17 cellular contexts compared by ENCODE assay signal in the genomic region with DNA sequence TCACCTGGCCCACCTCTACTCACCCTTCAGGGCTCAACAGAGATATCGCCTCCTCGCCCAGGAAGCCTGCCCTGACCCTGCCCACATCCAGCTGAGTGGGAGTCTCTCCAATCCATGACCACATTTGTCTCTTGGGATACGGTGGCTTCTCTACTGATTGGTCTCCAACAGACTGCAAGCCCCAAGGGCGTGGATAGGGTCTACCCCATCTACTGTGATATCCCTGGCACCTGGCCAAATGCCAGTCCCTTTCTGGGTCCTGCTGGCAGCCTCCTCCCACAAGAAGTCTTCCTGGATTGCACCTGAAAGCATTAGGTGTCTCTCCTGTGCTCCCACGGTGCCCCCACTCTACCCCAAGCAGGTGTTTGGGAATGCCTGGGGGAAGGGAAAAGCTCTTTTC.
DNase-seq lines count a peak whose midpoint lies in the region; FAIRE-seq and TF ChIP-seq lines count a peak whose summit lies in the region.
"Had no signal": no experiment of that assay in that cellular context is flagged by ENCODE, and none has a peak within 500 bp of the region (broad histone marks: within the 10 kb centered on the region; RNA-seq: fewer than 3 reads in every experiment).

No MANE protein-coding gene starts in this region.

- H3K9ac ChIP-seq in BLaER1 treated with 17β-estradiol and CSF1 and Interleukin-3, amounts not matched to agents 10 nM and 100 nM: no peak overlapping the region
- no peak overlapping the region for H3K9ac ChIP-seq in kidney (ENCODE audit: low read length in 2 of 2)

- TF ChIP-seq RAD21 in Ishikawa (IDR thresholded peaks at IDR 0.05; ENCODE audit: low read depth): no peak

- no peaks in the 10 kb centered on the region for H3K36me3 ChIP-seq in BLaER1 treated with 17β-estradiol and CSF1 and Interleukin-3, amounts not matched to agents 10 nM and 100 nM
- H3K36me3 ChIP-seq in kidney (ENCODE audit: control insufficient read depth in 1 of 2, insufficient read depth in 2 of 2, low read length in 2 of 2): no peaks in the 10 kb centered on the region

- TF ChIP-seq CTCF in kidney (IDR thresholded peaks at IDR 0.05; ENCODE audit: borderline replicate concordance, extremely low read depth, insufficient read depth): no peak

- H3K4me3 ChIP-seq in BLaER1 treated with 17β-estradiol and CSF1 and Interleukin-3, amounts not matched to agents 10 nM and 100 nM: no peak overlapping the region
- no peak overlapping the region for H3K4me3 ChIP-seq in kidney (ENCODE audit: low read length in 2 of 2)

- no peak overlapping the region for H3K27ac ChIP-seq in BLaER1 treated with 17β-estradiol and CSF1 and Interleukin-3, amounts not matched to agents 10 nM and 100 nM
- H3K27ac ChIP-seq in kidney (ENCODE audit: low read depth in 2 of 2, low read length in 2 of 2): no peak overlapping the region

- intact Hi-C loops in kidney (cut with DNase I): no loop called here
- intact Hi-C loops in posterior vena cava (cut with DNase I): no loop called here

- no peak for TF ChIP-seq EP300 in Ishikawa (IDR thresholded peaks at IDR 0.05; ENCODE audit: borderline replicate concordance)

- peak overlapping the region in 7 of 11 experiments; percentile 3 to 51 (median 31); a peak in 11 of 22 replicates for H3K4me2 ChIP-seq in BLaER1 treated with 17β-estradiol and CSF1 and Interleukin-3, amounts not matched to agents 10 nM and 100 nM

- peaks cover 0 to 35% (median 19%) of the 10 kb centered on the region in 10 experiments; a peak in 14 of 20 replicates for H3K4me1 ChIP-seq in BLaER1 treated with 17β-estradiol and CSF1 and Interleukin-3, amounts not matched to agents 10 nM and 100 nM
- peaks cover 0 to 8% of the 10 kb centered on the region in 2 donors for H3K4me1 ChIP-seq in kidney (ENCODE audit: control insufficient read depth in 1 of 2, insufficient read depth in 1 of 2, low read depth in 1 of 2, low read length in 2 of 2)

- H4K20me1 ChIP-seq in BLaER1 treated with 17β-estradiol and CSF1 and Interleukin-3, amounts not matched to agents 10 nM and 100 nM: no peaks in the 10 kb centered on the region

- no peaks in the 10 kb centered on the region for H3K9me3 ChIP-seq in BLaER1 treated with 17β-estradiol and CSF1 and Interleukin-3, amounts not matched to agents 10 nM and 100 nM (replicated peaks in 1 of 11)
- no peaks in the 10 kb centered on the region for H3K9me3 ChIP-seq in kidney (ENCODE audit: control insufficient read depth in 1 of 2, low read length in 2 of 2)

- H3K27me3 ChIP-seq in BLaER1 treated with 17β-estradiol and CSF1 and Interleukin-3, amounts not matched to agents 10 nM and 100 nM: no peaks in the 10 kb centered on the region

- DNase-seq in kidney (peak; percentile 38), posterior vena cava (ENCODE audit: low spot score) (peak; percentile 58), AG08395 (ENCODE audit: low spot score) (no peak), LoVo (ENCODE audit: low spot score) (no peak), GDM1 (lab: John Stamatoyannopoulos, UW) (no peak)
- DNase-seq: CD4-positive, CD25-positive, alpha-beta regulatory T cell; DMS79; KG1; NCI-H1105; NCI-H146; NCI-H2029; NCI-H226; NCI-H510A treated with DMSO at 0.1 percent for 48 hours; NCI-H82 had no signal

- no peak for FAIRE-seq in kidney (lab: Jason Lieb, UNC)
- FAIRE-seq: H1 had no signal

TF ChIP-seq in Ishikawa, 13 proteins besides CTCF, POLR2A, EP300 and RAD21:
- peak; percentile 12; the same call in 1 of the 2 replicates for TF ChIP-seq NFIC (IDR thresholded peaks at IDR 0.05)
- TF ChIP-seq, protein P1, sequence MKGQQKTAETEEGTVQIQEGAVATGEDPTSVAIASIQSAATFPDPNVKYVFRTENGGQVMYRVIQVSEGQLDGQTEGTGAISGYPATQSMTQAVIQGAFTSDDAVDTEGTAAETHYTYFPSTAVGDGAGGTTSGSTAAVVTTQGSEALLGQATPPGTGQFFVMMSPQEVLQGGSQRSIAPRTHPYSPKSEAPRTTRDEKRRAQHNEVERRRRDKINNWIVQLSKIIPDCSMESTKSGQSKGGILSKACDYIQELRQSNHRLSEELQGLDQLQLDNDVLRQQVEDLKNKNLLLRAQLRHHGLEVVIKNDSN (IDR thresholded peaks at IDR 0.05): no peak
- TF ChIP-seq CEBPB (IDR thresholded peaks at IDR 0.05): no peak
- no peak for TF ChIP-seq EGR1 (IDR thresholded peaks at IDR 0.05)

Comparison
In these comparisons a context has a peak if more than half of its experiments do, and no peak if none do; other contexts are left out.
1. DNase-seq: peak in kidney (single experiment) and posterior vena cava (single experiment); none in AG08395 (single experiment), LoVo (single experiment) and GDM1 (single experiment).